In the genomic region with DNA sequence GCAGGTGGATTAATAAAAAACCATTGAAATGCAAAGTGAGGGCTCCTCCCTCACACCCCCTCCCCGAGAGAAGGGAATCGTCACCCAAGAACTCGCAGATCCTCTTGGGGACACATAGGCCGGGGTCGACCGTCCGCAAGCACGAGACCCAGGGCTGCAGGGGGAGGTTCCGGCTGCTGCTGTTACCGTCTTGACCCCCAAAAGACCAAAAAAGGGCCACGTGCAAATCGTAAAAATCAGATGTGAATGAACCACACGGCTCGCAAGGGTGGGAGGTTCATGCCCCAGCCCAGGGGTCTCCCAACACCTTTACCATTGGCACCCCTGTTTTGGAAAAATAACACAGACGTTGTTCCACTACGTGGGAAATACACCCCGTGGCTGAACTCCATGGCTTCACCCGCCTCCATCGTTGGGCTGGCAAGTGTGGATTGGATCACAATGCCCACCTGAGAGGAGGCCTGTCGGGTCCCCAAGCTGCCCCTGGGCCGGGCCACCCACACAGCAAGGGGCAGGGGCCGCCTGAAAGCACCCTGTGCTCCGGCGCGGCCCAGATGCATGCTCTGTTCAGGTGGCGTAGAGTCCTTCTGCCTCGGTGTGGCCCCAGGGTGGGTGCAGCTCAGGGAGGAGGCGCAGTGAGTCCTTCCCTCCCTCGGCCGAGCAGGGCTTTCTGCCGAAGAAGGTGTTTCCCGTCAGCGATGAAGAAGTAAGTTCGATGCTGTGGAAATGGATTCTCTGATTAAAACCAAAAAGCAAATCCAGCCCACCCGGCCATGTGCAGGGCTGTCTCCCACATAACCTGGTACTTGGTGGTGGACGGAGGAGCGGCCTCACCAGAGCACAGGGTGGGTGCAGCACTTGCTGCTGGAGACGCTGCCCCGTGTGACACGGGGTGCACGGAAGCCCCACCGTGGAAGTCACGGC, we compare ENCODE assay signal across 22 cellular contexts.
DNase-seq lines count a peak whose midpoint lies in the region; ATAC-seq, FAIRE-seq and TF ChIP-seq lines count a peak whose summit lies in the region.
"Had no signal": no experiment of that assay in that cellular context is flagged by ENCODE, and none has a peak within 500 bp of the region (broad histone marks: within the 10 kb centered on the region; RNA-seq: fewer than 3 reads in every experiment).

No MANE protein-coding gene starts in this region.

- H3K27me3 ChIP-seq in H1 (replicated peaks in 1 of 4; ENCODE audit: control insufficient read depth in 3 of 4, extremely low read depth in 1 of 4, insufficient read depth in 3 of 4, low read length in 3 of 4) = no peaks in the 10 kb centered on the region; a peak in 1 of 7 replicates
- H3K27me3 ChIP-seq in spleen (replicated peaks in 1 of 7) = peaks cover 0 to 74% (median 19%) of the 10 kb centered on the region in 7 donors

- no peak overlapping the region for H3K27ac ChIP-seq in H1 (ENCODE audit: low read depth, low read length)
- H3K27ac ChIP-seq in spleen = no peak overlapping the region
- H3K27ac ChIP-seq: A549, neutrophil had no signal

- no peak overlapping the region for H3K18ac ChIP-seq in H1 (ENCODE audit: extremely low read depth, low read length)

- H3K4ac ChIP-seq in H1 (replicated peaks; ENCODE audit: insufficient read length, low read depth, low read length) = peak overlapping the region; percentile 78

- H3K9me3 ChIP-seq in H1 (ENCODE audit: insufficient read depth in 2 of 2, low read depth in 1 of 2, low read length in 1 of 2) = no peaks in the 10 kb centered on the region
- H3K9me3 ChIP-seq in spleen = no peaks in the 10 kb centered on the region
- H3K9me3 ChIP-seq: A549, neutrophil had no signal

- 82% methylated on average over 43 of the region's 43 CpGs; no CpG with 5 or more reads in 1 of the 2 experiments for WGBS in H1 (ENCODE audit: extremely low coverage in 1 of 2, insufficient coverage in 1 of 2, insufficient read length in 1 of 2, insufficient replicate concordance in 2 of 2, low coverage in 1 of 2, low lambda C conversion rate in 2 of 2, missing lambda C conversion rate in 1 of 2), 2 experiments
- 67 to 77% (median 74%) methylated on average over 42 to 43 of the region's 43 CpGs for WGBS in spleen, 5 donors

- CTCF ChIA-PET in H1 (lab: Charles Lee; ENCODE audit: partially characterized antibody) = no interaction called here

- FAIRE-seq in H1 (lab: Jason Lieb, UNC) = no peak
- FAIRE-seq: A549, GM12878, TTC549, urothelium cell line had no signal

- intact Hi-C loops in spleen (cut with DNase I; ENCODE audit: low total_unique reads) = no loop called here

- H2AFZ ChIP-seq in H1 (ENCODE audit: low read length) = no peak overlapping the region

- TF ChIP-seq RAD21 in H1 (IDR thresholded peaks at IDR 0.05 in 1 of 2, conservative IDR thresholded peaks at IDR 0.05 in 1 of 2; ENCODE audit: low read depth in 2 of 2, low read length in 2 of 2) = no peak

- H3K23me2 ChIP-seq in H1 (ENCODE audit: low read depth, low read length) = 0 out of 2 replicates have a peak, but pooled peaks cover 1% of the 10 kb centered on the region

- H3K56ac ChIP-seq in H1 (replicated peaks; ENCODE audit: insufficient read length, low read depth, low read length) = no peak overlapping the region

- peak overlapping the region; percentile 24; the same call in 1 of the 2 replicates for H2BK5ac ChIP-seq in H1 (ENCODE audit: low read depth, low read length)

- H3K27ac Mint-ChIP-seq in activated naive CD8-positive, alpha-beta T cell treated with anti-CD3 and anti-CD28 coated beads, Interleukin-2, amount 10 ng/mL, durations not matched to agents 7 days and 5 days = no peak overlapping the region
- H3K27ac Mint-ChIP-seq in activated naive CD8-positive, alpha-beta T cell treated with anti-CD3 and anti-CD28 coated beads for 36 hours = no peak overlapping the region
- no peak overlapping the region for H3K27ac Mint-ChIP-seq in mesothelial cell of epicardium
- H3K27ac Mint-ChIP-seq: activated T-cell treated with anti-CD3 and anti-CD28 coated beads, Interleukin-2, amount 50 U/mL, for 72 hours; B cell had no signal

- H2BK120ac ChIP-seq in H1 (replicated peaks; ENCODE audit: low read depth, low read length) = peak overlapping the region; percentile 54

- H3K4me1 ChIP-seq in H1 (replicated peaks in 1 of 4; ENCODE audit: control insufficient read depth in 3 of 4, insufficient read depth in 4 of 4, low read length in 3 of 4) (peaks cover 0 to 15% (median 2%) of the 10 kb centered on the region in 4 experiments; a peak in 4 of 7 replicates), spleen (no peaks in the 10 kb centered on the region)

- no peaks in the 10 kb centered on the region for H4K20me1 ChIP-seq in H1 (replicated peaks in 1 of 2; ENCODE audit: control insufficient read depth in 1 of 2, insufficient read depth in 2 of 2, low read length in 2 of 2)

- H4K8ac ChIP-seq in H1 (ENCODE audit: extremely low read depth, insufficient read depth, low read length) = 0 out of 2 replicates have a peak overlapping the region, but pooled peaks have one; percentile 87

- POLR2A ChIA-PET in activated naive CD8-positive, alpha-beta T cell treated with anti-CD3 and anti-CD28 coated beads, Interleukin-2, amount 10 ng/mL, durations not matched to agents 7 days and 5 days (lab: Charles Lee) = no interaction called here
- POLR2A ChIA-PET in H1 (lab: Charles Lee; ENCODE audit: partially characterized antibody) = no interaction called here

- no peaks in the 10 kb centered on the region for H3K36me3 Mint-ChIP-seq in activated naive CD8-positive, alpha-beta T cell treated with anti-CD3 and anti-CD28 coated beads, Interleukin-2, amount 10 ng/mL, durations not matched to agents 7 days and 5 days
- H3K36me3 Mint-ChIP-seq in activated naive CD8-positive, alpha-beta T cell treated with anti-CD3 and anti-CD28 coated beads for 36 hours = no peaks in the 10 kb centered on the region
- H3K36me3 Mint-ChIP-seq in mesothelial cell of epicardium = no peaks in the 10 kb centered on the region

- no peaks in the 10 kb centered on the region for H3K36me3 ChIP-seq in H1 (ENCODE audit: control insufficient read depth in 2 of 4, insufficient read depth in 4 of 4, low read length in 3 of 4)
- H3K36me3 ChIP-seq in spleen = no peaks in the 10 kb centered on the region
- H3K36me3 ChIP-seq: neutrophil had no signal

- no peaks in the 10 kb centered on the region for H3K4me1 Mint-ChIP-seq in activated naive CD8-positive, alpha-beta T cell treated with anti-CD3 and anti-CD28 coated beads, Interleukin-2, amount 10 ng/mL, durations not matched to agents 7 days and 5 days
- H3K4me1 Mint-ChIP-seq in activated naive CD8-positive, alpha-beta T cell treated with anti-CD3 and anti-CD28 coated beads for 36 hours = no peaks in the 10 kb centered on the region
- H3K4me1 Mint-ChIP-seq in mesothelial cell of epicardium = no peaks in the 10 kb centered on the region
- H3K4me1 Mint-ChIP-seq: B cell had no signal

- peak; percentile 10 for DNase-seq in activated naive CD8-positive, alpha-beta T cell treated with anti-CD3 and anti-CD28 coated beads, Interleukin-2, amount 10 ng/mL, durations not matched to agents 7 days and 5 days
- DNase-seq in activated naive CD8-positive, alpha-beta T cell treated with anti-CD3 and anti-CD28 coated beads for 36 hours = no peak
- DNase-seq in H1 (ENCODE audit: low read depth in 1 of 2, low spot score in 2 of 2) = no peak
- DNase-seq in mesothelial cell of epicardium (ENCODE audit: low spot score in 2 of 2, unreplicated experiment in 2 of 2) = peak; percentile 13 to 34
- DNase-seq in spleen = peak; percentile 60
- DNase-seq in GM19238 (ENCODE audit: insufficient read length, low spot score) = no peak
- DNase-seq in LoVo (ENCODE audit: low spot score) = no peak
- DNase-seq: activated T-cell treated with anti-CD3 and anti-CD28 coated beads, Interleukin-2, amount 50 U/mL, for 72 hours; DND-41; NCI-H1092; NCI-H2029 treated with DMSO at 0.1 percent for 48 hours; OCI-M1; SHP77 treated with DMSO at 0.1 percent for 48 hours; stimulated activated CD4-positive, alpha-beta T cell treated with anti-CD3 and anti-CD28 coated beads, Interleukin-15, amount 100 ng/mL, for 24 hours had no signal

- no peak for ATAC-seq in activated naive CD8-positive, alpha-beta T cell treated with anti-CD3 and anti-CD28 coated beads, Interleukin-2, amount 10 ng/mL, durations not matched to agents 7 days and 5 days (ENCODE audit: low read depth)
- no peak for ATAC-seq in HG02938 (IDR thresholded peaks at IDR 0.05; ENCODE audit: unreplicated experiment)
- ATAC-seq: activated T-cell treated with anti-CD3 and anti-CD28 coated beads, Interleukin-2, amount 50 U/mL, for 72 hours; GM12878; left colon had no signal

- H4K91ac ChIP-seq in H1 (replicated peaks; ENCODE audit: insufficient read length, low read length) = peak overlapping the region; percentile 40

- peak overlapping the region; percentile 38 for H4K5ac ChIP-seq in H1 (ENCODE audit: insufficient read length, low read depth, low read length)

- H3K4me3 ChIP-seq in H1 (ENCODE audit: extremely low read depth in 1 of 4, insufficient read depth in 2 of 4, low read depth in 3 of 4, low read length in 4 of 4) (peak overlapping the region in 1 of 4 experiments; percentile 8; a peak in 1 of 8 replicates), spleen (no peak overlapping the region)
- H3K4me3 ChIP-seq: A549, GM12878 had no signal

- H2BK12ac ChIP-seq in H1 (ENCODE audit: low read depth, low read length) = 0 out of 2 replicates have a peak overlapping the region, but pooled peaks have one; percentile 11

- H3K27me3 Mint-ChIP-seq in activated naive CD8-positive, alpha-beta T cell treated with anti-CD3 and anti-CD28 coated beads, Interleukin-2, amount 10 ng/mL, durations not matched to agents 7 days and 5 days = peaks cover 2% of the 10 kb centered on the region
- H3K27me3 Mint-ChIP-seq in activated naive CD8-positive, alpha-beta T cell treated with anti-CD3 and anti-CD28 coated beads for 36 hours = peaks cover 23% of the 10 kb centered on the region
- peaks cover 30% of the 10 kb centered on the region for H3K27me3 Mint-ChIP-seq in mesothelial cell of epicardium (ENCODE audit: low read depth)

- H3K9me3 Mint-ChIP-seq in activated naive CD8-positive, alpha-beta T cell treated with anti-CD3 and anti-CD28 coated beads, Interleukin-2, amount 10 ng/mL, durations not matched to agents 7 days and 5 days = no peaks in the 10 kb centered on the region
- H3K9me3 Mint-ChIP-seq in activated naive CD8-positive, alpha-beta T cell treated with anti-CD3 and anti-CD28 coated beads for 36 hours = no peaks in the 10 kb centered on the region
- no peaks in the 10 kb centered on the region for H3K9me3 Mint-ChIP-seq in mesothelial cell of epicardium
- H3K9me3 Mint-ChIP-seq: activated T-cell treated with anti-CD3 and anti-CD28 coated beads, Interleukin-2, amount 50 U/mL, for 72 hours had no signal

- H3K4me3 Mint-ChIP-seq in activated naive CD8-positive, alpha-beta T cell treated with anti-CD3 and anti-CD28 coated beads, Interleukin-2, amount 10 ng/mL, durations not matched to agents 7 days and 5 days = no peak overlapping the region
- H3K4me3 Mint-ChIP-seq in activated naive CD8-positive, alpha-beta T cell treated with anti-CD3 and anti-CD28 coated beads for 36 hours = no peak overlapping the region
- no peak overlapping the region for H3K4me3 Mint-ChIP-seq in mesothelial cell of epicardium
- H3K4me3 Mint-ChIP-seq: activated T-cell treated with anti-CD3 and anti-CD28 coated beads, Interleukin-2, amount 50 U/mL, for 72 hours; B cell had no signal

- H3K79me2 ChIP-seq in H1 (ENCODE audit: control insufficient read depth in 1 of 2, insufficient read depth in 2 of 2, low read length in 2 of 2) = no peaks in the 10 kb centered on the region

- H2BK15ac ChIP-seq in H1 (ENCODE audit: low read length) = peak overlapping the region; percentile 72; the same call in 1 of the 2 replicates

- 0 out of 2 replicates have a peak overlapping the region, but pooled peaks have one; percentile 61 for H2BK20ac ChIP-seq in H1 (ENCODE audit: low read length)

- H3K9ac ChIP-seq in H1 (replicated peaks in 1 of 4; ENCODE audit: extremely low read depth in 1 of 4, low read depth in 3 of 4, low read length in 3 of 4) = no peak overlapping the region

- H3K23ac ChIP-seq in H1 (ENCODE audit: insufficient read length) = no peak overlapping the region

- H3K79me1 ChIP-seq in H1 (ENCODE audit: low read depth, low read length) = no peaks in the 10 kb centered on the region

- 0 out of 2 replicates have a peak overlapping the region, but pooled peaks have one; percentile 53 for H2AK5ac ChIP-seq in H1 (ENCODE audit: low read depth, low read length)

- no peak for TF ChIP-seq CTCF in H1 (IDR thresholded peaks at IDR 0.05; ENCODE audit: control extremely low read depth in 1 of 3, insufficient read depth in 1 of 3, low read depth in 1 of 3, low read length in 3 of 3)
- no peak for TF ChIP-seq CTCF in mesothelial cell of epicardium (IDR thresholded peaks at IDR 0.05; ENCODE audit: unreplicated experiment)
- no peak for TF ChIP-seq CTCF in spleen (IDR thresholded peaks at IDR 0.05 in 8 of 11, conservative IDR thresholded peaks at IDR 0.05 in 3 of 11)

- H3K4me2 ChIP-seq in H1 (ENCODE audit: insufficient read depth in 1 of 2, low read depth in 2 of 2, low read length in 2 of 2) = peak overlapping the region in 1 of 2 experiments; percentile 55; a peak in 2 of 4 replicates
- H3K4me2 ChIP-seq: A549 had no signal

- TF ChIP-seq POLR2A in H1 (IDR thresholded peaks at IDR 0.05; ENCODE audit: control extremely low read depth in 1 of 2, low read depth in 2 of 2, low read length in 2 of 2) (no peak), spleen (IDR thresholded peaks at IDR 0.05) (no peak)

- TF ChIP-seq EP300 in H1 (IDR thresholded peaks at IDR 0.05; ENCODE audit: borderline replicate concordance in 1 of 2, low read depth in 2 of 2, low read length in 2 of 2) = no peak

- no peak overlapping the region for H3K14ac ChIP-seq in H1 (ENCODE audit: insufficient read length)

Comparison
In these comparisons a context has a peak if more than half of its experiments do, and no peak if none do; other contexts are left out.
1. DNase-seq: peak in activated naive CD8-positive, alpha-beta T cell treated with anti-CD3 and anti-CD28 coated beads, Interleukin-2, amount 10 ng/mL, durations not matched to agents 7 days and 5 days (single experiment), mesothelial cell of epicardium (2 of 2) and spleen (single experiment); none in activated naive CD8-positive, alpha-beta T cell treated with anti-CD3 and anti-CD28 coated beads for 36 hours (single experiment), H1 (0 of 2), GM19238 (single experiment) and LoVo (single experiment).